ENCODE assay signal across 14 cellular contexts in the genomic region with DNA sequence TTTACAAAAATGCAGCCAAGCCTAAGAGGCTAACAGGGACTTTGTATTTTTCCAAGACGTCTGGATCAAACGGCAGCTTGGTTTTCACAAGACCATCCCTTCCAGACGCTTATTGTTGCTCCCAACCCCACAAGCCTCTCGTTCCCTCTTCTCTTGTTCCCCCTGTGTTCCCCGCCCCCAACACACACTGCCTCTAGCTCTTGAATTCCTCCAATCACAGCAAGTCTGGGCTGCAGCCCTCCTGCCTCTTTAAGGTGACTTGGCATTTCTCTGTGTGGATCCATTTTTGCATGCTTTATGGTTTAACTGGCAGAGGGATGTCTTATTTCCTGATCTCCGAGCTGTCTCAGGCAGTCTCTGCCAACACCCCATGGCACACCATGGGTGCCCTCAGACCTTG.
DNase-seq lines count a peak whose midpoint lies in the region; TF ChIP-seq lines count a peak whose summit lies in the region.
"Had no signal": no experiment of that assay in that cellular context is flagged by ENCODE, and none has a peak within 500 bp of the region (broad histone marks: within the 10 kb centered on the region; RNA-seq: fewer than 3 reads in every experiment).

No MANE protein-coding gene starts in this region.

- H3K9ac ChIP-seq in GM23248 (peak overlapping the region; percentile 28; the same call in 1 of the 2 replicates), parathyroid adenoma (no peak overlapping the region)

- peak overlapping the region; percentile 65 for H3K27ac ChIP-seq in GM23248
- no peak overlapping the region for H3K27ac ChIP-seq in parathyroid adenoma
- H3K27ac ChIP-seq: HL-60 had no signal

- no peak for TF ChIP-seq CTCF in parathyroid adenoma (IDR thresholded peaks at IDR 0.05)

- H3F3A ChIP-seq in GM23248 (ENCODE audit: insufficient read depth), result peaks cover 19% of the 10 kb centered on the region

- H3K27me3 ChIP-seq in GM23248 (replicated peaks; ENCODE audit: insufficient read depth), result no peaks in the 10 kb centered on the region
- no peaks in the 10 kb centered on the region for H3K27me3 ChIP-seq in parathyroid adenoma (ENCODE audit: control insufficient read depth, insufficient read depth, low read length)

- 25 to 34% methylated on average over 6 of the region's 6 CpGs for WGBS in GM23248 (ENCODE audit: low coverage in 1 of 2, low lambda C conversion rate in 2 of 2, missing lambda C conversion rate in 2 of 2), 2 experiments

- DNase-seq in GM23248, result peak; percentile 45
- DNase-seq in T1000 (lab: John Stamatoyannopoulos, UW), result peak; percentile 37
- DNase-seq in fibroblast of gingiva (ENCODE audit: low read depth), result peak; percentile 52
- no peak for DNase-seq in LoVo (ENCODE audit: low spot score)
- DNase-seq in KBM-7, result no peak
- DNase-seq in iPS-NIHi11 (ENCODE audit: low spot score), result no peak
- no peak for DNase-seq in posterior vena cava (ENCODE audit: low spot score)
- DNase-seq: activated CD4-positive, alpha-beta T cell treated with anti-CD3 and anti-CD28 coated beads, Interleukin-2, amount 50 U/mL, for 48 hours; activated naive CD4-positive, alpha-beta T cell treated with anti-CD3 and anti-CD28 coated beads for 36 hours; mucosa of descending colon; NCI-H1092; NCI-H82 had no signal

- in situ Hi-C loops in GM23248 (cut with MboI), result no loop called here
- in situ Hi-C loops in KBM-7 (cut with MboI; ENCODE audit: low pct_unique_long_range_greater_than_20kb, low sequenced_read_pairs), result loop anchor here (25.0 kb wide), 1 partner anchor 314 kb away; no protein-coding TSS in a partner anchor

- H3K4me2 ChIP-seq in GM23248 (ENCODE audit: unreplicated experiment) (peak overlapping the region; percentile 55), parathyroid adenoma (ENCODE audit: low read length) (no peak overlapping the region)

- no peaks in the 10 kb centered on the region for H3K9me3 ChIP-seq in GM23248 (ENCODE audit: low read depth)
- no peaks in the 10 kb centered on the region for H3K9me3 ChIP-seq in parathyroid adenoma (ENCODE audit: control insufficient read depth, low read length)
- H3K9me3 ChIP-seq: mucosa of descending colon had no signal

- no peaks in the 10 kb centered on the region for H3K36me3 ChIP-seq in GM23248 (ENCODE audit: low read depth)
- H3K36me3 ChIP-seq in parathyroid adenoma (ENCODE audit: control insufficient read depth, insufficient read depth, low read length), result no peaks in the 10 kb centered on the region

- H4K20me1 ChIP-seq in GM23248 (ENCODE audit: insufficient read depth), result no peaks in the 10 kb centered on the region

- H2AFZ ChIP-seq in GM23248 (peak overlapping the region; percentile 60), parathyroid adenoma (peak overlapping the region; percentile 53)

- intact Hi-C loops in posterior vena cava (cut with DNase I), result no loop called here

- H3K79me2 ChIP-seq in GM23248 (ENCODE audit: insufficient read depth) (no peaks in the 10 kb centered on the region), parathyroid adenoma (no peaks in the 10 kb centered on the region)

- H3K4me1 ChIP-seq in GM23248 (ENCODE audit: insufficient read depth) (peaks cover 60% of the 10 kb centered on the region), parathyroid adenoma (no peaks in the 10 kb centered on the region)

- H3K4me3 ChIP-seq in GM23248, result no peak overlapping the region
- H3K4me3 ChIP-seq in parathyroid adenoma (ENCODE audit: low read depth, low read length), result no peak overlapping the region
- H3K4me3 ChIP-seq: mucosa of descending colon had no signal

- H3K9me2 ChIP-seq in GM23248 (ENCODE audit: insufficient read depth), result no peaks in the 10 kb centered on the region

Comparison
In these comparisons a context has a peak if more than half of its experiments do, and no peak if none do; other contexts are left out.
1. DNase-seq: peak in GM23248 (single experiment), T1000 (single experiment) and fibroblast of gingiva (single experiment); none in LoVo (single experiment), KBM-7 (single experiment), iPS-NIHi11 (single experiment) and posterior vena cava (single experiment).